Comparison of ENCODE assay signal across 29 cellular contexts in genomic region chr2:33672389-33672788, GRCh38.
"Had no signal": no experiment of that assay in that cellular context is flagged by ENCODE, and none has a peak within 500 bp of the region (broad histone marks: within the 10 kb centered on the region; RNA-seq: fewer than 3 reads in every experiment).

No MANE protein-coding gene starts in this region.

- H3K27ac ChIP-seq: left ventricle myocardium inferior, ovary, prostate gland, skin epidermis, stomach, testis, thyroid gland, transverse colon, upper lobe of left lung had no signal

- FAIRE-seq: islet of Langerhans, kidney had no signal

- H3K36me3 Mint-ChIP-seq: immature natural killer cell; mesothelial cell of epicardium; naive B cell; natural killer cell treated with Interleukin-12 subunit alpha and Interleukin-12 subunit beta and Interleukin-15 and Interleukin-18, amount 100 ng/mL, for 72 hours; stimulated activated naive B cell treated with anti-CD40 and anti-IgM and Interleukin-4, amounts not matched to agents 10 μg/mL and 1 μg/mL and 100 μg/mL, for 72 hours had no signal

- ATAC-seq: left colon; natural killer cell treated with Interleukin-12 subunit alpha and Interleukin-12 subunit beta and Interleukin-15 and Interleukin-18, amount 100 ng/mL, for 72 hours; right cardiac atrium; sciatic nerve; stimulated activated naive B cell treated with anti-CD40 and anti-IgM and Interleukin-4, amounts not matched to agents 10 μg/mL and 1 μg/mL and 100 μg/mL, for 72 hours; stimulated activated naive CD8-positive, alpha-beta T cell treated with anti-CD3 and anti-CD28 coated beads, Interleukin-15, Interleukin-2, amounts not matched to agents 100 U/mL and 50 U/mL, for 24 hours had no signal

- H3K4me1 Mint-ChIP-seq: immature natural killer cell; naive B cell; stimulated activated naive B cell treated with anti-CD40 and anti-IgM and Interleukin-4, amounts not matched to agents 10 μg/mL and 1 μg/mL and 100 μg/mL, for 72 hours had no signal

- H3K9me3 ChIP-seq: left ventricle myocardium inferior, ovary, prostate gland, stomach, testis, thyroid gland, transverse colon, upper lobe of left lung had no signal

- H3K4me3 Mint-ChIP-seq: immature natural killer cell; mesothelial cell of epicardium; naive B cell; natural killer cell treated with Interleukin-12 subunit alpha and Interleukin-12 subunit beta and Interleukin-15 and Interleukin-18, amount 100 ng/mL, for 72 hours; stimulated activated naive B cell treated with anti-CD40 and anti-IgM and Interleukin-4, amounts not matched to agents 10 μg/mL and 1 μg/mL and 100 μg/mL, for 72 hours had no signal

- DNase-seq: hypothalamus; immature natural killer cell; kidney; left colon; left ventricle myocardium inferior; mesendoderm; naive B cell; ovary; posterior cingulate gyrus; retina; right cardiac atrium; stimulated activated CD4-positive, alpha-beta T cell treated with anti-CD3 and anti-CD28 coated beads, Interleukin-12 subunit alpha, Interleukin-12 subunit beta, amount 100 ng/mL, for 4 hours; stimulated activated CD4-positive, alpha-beta T cell treated with anti-CD3 and anti-CD28 coated beads, Interleukin-15, amount 100 ng/mL, for 24 hours; stimulated activated CD4-positive, alpha-beta T cell treated with anti-CD3 and anti-CD28 coated beads, Interleukin-2, amount 100 ng/mL, for 24 hours; stimulated activated CD4-positive, alpha-beta T cell treated with anti-CD3 and anti-CD28 coated beads, Interleukin-4, amount 100 ng/mL, for 1 hour; stimulated activated naive B cell treated with anti-CD40 and anti-IgM and Interleukin-4, amounts not matched to agents 10 μg/mL and 1 μg/mL and 100 μg/mL, for 72 hours; stimulated activated naive CD8-positive, alpha-beta T cell treated with anti-CD3 and anti-CD28 coated beads, Interleukin-15, Interleukin-2, amounts not matched to agents 100 U/mL and 50 U/mL, for 24 hours; stomach; testis; thyroid gland; transverse colon; upper lobe of left lung had no signal

- H3K27ac Mint-ChIP-seq: immature natural killer cell; mesothelial cell of epicardium; naive B cell; natural killer cell treated with Interleukin-12 subunit alpha and Interleukin-12 subunit beta and Interleukin-15 and Interleukin-18, amount 100 ng/mL, for 72 hours; stimulated activated naive B cell treated with anti-CD40 and anti-IgM and Interleukin-4, amounts not matched to agents 10 μg/mL and 1 μg/mL and 100 μg/mL, for 72 hours had no signal

- H3K4me3 ChIP-seq: left ventricle myocardium inferior, lung, ovary, prostate gland, skin epidermis, stomach, testis, thyroid gland, transverse colon, upper lobe of left lung had no signal

- H3K9me3 Mint-ChIP-seq: immature natural killer cell; mesothelial cell of epicardium; natural killer cell treated with Interleukin-12 subunit alpha and Interleukin-12 subunit beta and Interleukin-15 and Interleukin-18, amount 100 ng/mL, for 72 hours; stimulated activated naive B cell treated with anti-CD40 and anti-IgM and Interleukin-4, amounts not matched to agents 10 μg/mL and 1 μg/mL and 100 μg/mL, for 72 hours had no signal

- H3K4me1 ChIP-seq: left ventricle myocardium inferior, prostate gland, stomach, testis, thyroid gland, transverse colon, upper lobe of left lung had no signal

- H3K36me3 ChIP-seq: left ventricle myocardium inferior, ovary, prostate gland, stomach, thyroid gland, transverse colon, upper lobe of left lung had no signal

- H3K27me3 ChIP-seq: ovary, stomach, testis, thyroid gland, transverse colon, upper lobe of left lung had no signal
